ENCODE assay signal across 1 cellular context in the genomic region with DNA sequence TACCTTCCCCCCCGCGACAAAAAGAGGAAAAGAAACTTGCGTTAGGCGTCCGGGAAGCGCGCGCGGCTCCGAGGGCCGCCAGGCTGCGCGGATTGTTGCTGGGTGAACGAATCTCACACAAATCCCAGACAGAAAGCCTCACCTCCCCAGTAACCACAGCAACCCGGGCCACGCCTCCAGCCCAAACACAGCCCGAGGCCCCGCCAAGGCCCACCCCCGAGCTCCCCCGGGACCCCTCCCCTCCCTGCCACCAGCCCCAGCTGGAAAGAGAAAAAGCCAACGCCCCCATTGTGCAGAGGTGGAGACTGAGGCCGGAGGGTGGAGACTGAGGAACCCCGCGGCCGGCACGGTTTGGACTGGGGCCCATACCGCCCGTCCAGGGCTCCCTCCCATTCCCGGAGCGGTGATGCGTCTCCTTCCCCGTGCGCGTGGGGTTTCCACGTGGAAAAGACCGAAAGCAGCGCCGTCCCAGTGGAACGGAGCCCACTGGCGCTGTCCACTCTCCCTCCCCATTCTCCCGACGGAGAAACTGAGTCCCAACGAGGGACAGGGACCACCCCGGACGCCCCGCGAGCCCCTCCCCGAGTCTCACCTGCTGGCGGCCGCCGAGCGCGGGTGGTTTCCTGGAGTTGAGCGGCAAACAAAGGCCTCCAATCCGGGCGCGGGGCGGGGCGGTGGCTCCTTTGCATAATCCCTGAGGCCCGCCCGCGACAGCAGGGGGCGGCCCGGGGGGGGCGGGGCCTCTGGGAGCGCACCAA.
TF ChIP-seq lines count a peak whose summit lies in the region.

No MANE protein-coding gene starts in this region.

TF ChIP-seq in K562, 482 proteins besides CTCF, POLR2A, EP300 and RAD21 (continued from another document):
- TF ChIP-seq E2F6 (IDR thresholded peaks at IDR 0.05; ENCODE audit: borderline replicate concordance in 1 of 2, extremely low read depth in 1 of 2, insufficient read depth in 1 of 2, insufficient read length in 1 of 2, low read depth in 1 of 2, low read length in 1 of 2, poor library complexity in 1 of 2, severe bottlenecking in 1 of 2) (peak in 1 of 2 experiments; percentile 92), EP400 (IDR thresholded peaks at IDR 0.05) (peak; percentile 78), TSC22D4 (tag; IDR thresholded peaks at IDR 0.05) (no peak), KDM1A (IDR thresholded peaks at IDR 0.05) (peak; percentile 73 to 85), BCOR (IDR thresholded peaks at IDR 0.05) (peak; percentile 90), SP1 (CRISPR knock-in tag; IDR thresholded peaks at IDR 0.05) (0 out of 2 replicates have a peak, but pooled peaks have one; percentile 61), PHF8 (IDR thresholded peaks at IDR 0.05; ENCODE audit: borderline replicate concordance, low read length) (peak; percentile 65; the same call in 1 of the 2 replicates)
